ENCODE assay signal across 11 cellular contexts in the genomic region with DNA sequence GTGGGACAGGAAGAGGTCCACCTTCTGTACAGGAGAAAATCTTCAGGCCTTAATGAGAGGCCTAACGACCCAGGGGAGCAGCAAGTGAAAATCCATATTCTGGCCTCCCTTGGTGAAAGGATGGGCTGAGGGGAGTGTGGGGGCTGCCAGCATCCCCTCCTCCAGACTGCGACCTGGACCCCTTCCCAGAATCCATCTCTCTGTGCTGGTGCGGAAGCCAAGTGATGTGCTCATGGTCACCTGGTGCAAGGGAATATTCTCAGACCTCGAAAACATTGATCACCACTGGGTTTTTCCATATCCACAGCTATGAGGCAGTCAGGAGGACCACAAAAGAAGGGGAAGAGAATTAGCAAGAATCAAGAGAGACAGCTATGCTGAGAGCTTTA. TPM values are rescaled to one million over a fixed set of nuclear protein-coding genes. Genes with fewer than 3 reads are reported as not detected.
"Had no signal": no experiment of that assay in that cellular context is flagged by ENCODE, and none has a peak within 500 bp of the region (broad histone marks: within the 10 kb centered on the region; RNA-seq: fewer than 3 reads in every experiment).

No MANE protein-coding gene starts in this region.

- ATAC-seq: activated CD4-positive, CD25-positive, alpha-beta regulatory T cell treated with anti-CD3 and anti-CD28 coated beads, Interleukin-2, amount 50 U/mL, for 24 hours; left colon; stimulated activated effector memory CD8-positive, alpha-beta T cell treated with anti-CD3 and anti-CD28 coated beads, Interleukin-12 subunit alpha, Interleukin-12 subunit beta, amount 100 ng/mL, for 72 hours had no signal

- H3K36me3 ChIP-seq: transverse colon had no signal

- H3K27me3 ChIP-seq: transverse colon had no signal

- H3K4me3 ChIP-seq: transverse colon had no signal

- DNase-seq: activated gamma-delta T cell; activated naive CD8-positive, alpha-beta T cell treated with anti-CD3 and anti-CD28 coated beads for 36 hours; activated T-cell treated with anti-CD3 and anti-CD28 coated beads, Interleukin-2, amount 50 U/mL, for 24 hours; immature natural killer cell; left colon; nephron progenitor cell; small intestine; transverse colon had no signal

- H3K4me1 ChIP-seq: transverse colon had no signal

- H3K9me3 ChIP-seq: transverse colon had no signal

RNA-seq across cellular contexts. Expression of a gene that starts 10.7 kb away (rescaled TPM):
- total RNA-seq: activated naive CD8-positive, alpha-beta T cell treated with anti-CD3 and anti-CD28 coated beads for 36 hours; SK-MEL-5 had no signal
- polyA plus RNA-seq: immature natural killer cell had no signal
